In the genomic region with DNA sequence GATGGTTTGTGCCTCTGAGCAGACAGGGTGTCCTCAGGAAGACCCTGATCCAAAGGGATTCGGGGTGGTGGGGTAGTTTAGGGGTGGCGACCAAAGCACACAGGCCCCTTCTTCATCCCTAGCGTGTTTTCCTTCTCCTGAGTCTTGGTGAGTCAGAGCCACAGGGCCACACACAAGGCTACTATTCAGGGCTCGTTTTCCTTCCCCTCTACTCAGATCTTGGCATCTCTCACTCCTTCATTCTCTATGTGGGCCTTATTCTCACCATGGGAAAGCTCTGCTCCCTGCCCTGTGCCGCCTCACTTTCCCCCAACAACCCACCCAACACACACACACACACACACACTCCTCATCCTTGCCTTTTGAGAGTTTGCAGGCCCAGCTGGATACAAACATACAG, we compare ENCODE assay signal across 9 cellular contexts. TPM values are rescaled to one million over a fixed set of nuclear protein-coding genes. Genes with fewer than 3 reads are reported as not detected.
A peak's percentile ranks its signal among the peaks of the same experiment; 100 is the strongest.
DNase-seq lines count a peak whose midpoint lies in the region; ATAC-seq and TF ChIP-seq lines count a peak whose summit lies in the region.
"Had no signal": no experiment of that assay in that cellular context is flagged by ENCODE, and none has a peak within 500 bp of the region (broad histone marks: within the 10 kb centered on the region; RNA-seq: fewer than 3 reads in every experiment).

No MANE protein-coding gene starts in this region.

- no peak overlapping the region for H2AFZ ChIP-seq in ACC112 (ENCODE audit: low read length, unreplicated experiment)
- H2AFZ ChIP-seq in osteoblast (ENCODE audit: low read length): no peak overlapping the region

- H3K4me3 ChIP-seq in ACC112 (ENCODE audit: low read depth, low read length) (no peak overlapping the region), Panc1 (ENCODE audit: low read depth in 2 of 2, low read length in 2 of 2) (no peak overlapping the region), osteoblast (ENCODE audit: insufficient read depth, low read length) (no peak overlapping the region)

- peak; percentile 49; the same call in 1 of the 2 replicates for ATAC-seq in Panc1
- ATAC-seq in esophagus mucosa: peak; percentile 19
- no peak for ATAC-seq in HG02763 (IDR thresholded peaks at IDR 0.05; ENCODE audit: unreplicated experiment)

- no peaks in the 10 kb centered on the region for H3K9me3 ChIP-seq in Panc1 (ENCODE audit: control insufficient read depth, insufficient read depth, low read depth, low read length)
- H3K9me3 ChIP-seq in osteoblast (ENCODE audit: low read depth, low read length): no peaks in the 10 kb centered on the region

- DNase-seq in Panc1 (ENCODE audit: low read depth, low spot score) (no peak), osteoblast (ENCODE audit: insufficient read length, low spot score, missing footprints) (peak; percentile 83), islet precursor cell (no peak)
- no peak for DNase-seq in activated naive CD4-positive, alpha-beta T cell treated with Interleukin-2 at 50 U/mL for 16 hours
- no peak for DNase-seq in effector CD4-positive, alpha-beta T cell
- DNase-seq: NCI-H2029 treated with DMSO at 0.1 percent for 48 hours had no signal

- CTCF ChIA-PET in Panc1 (lab: Charles Lee): no interaction called here

- H3K79me2 ChIP-seq in ACC112 (ENCODE audit: control insufficient read depth, insufficient read depth, low read length, unreplicated experiment) (no peaks in the 10 kb centered on the region), osteoblast (ENCODE audit: insufficient read depth, low read length) (no peaks in the 10 kb centered on the region)

- POLR2A ChIA-PET in Panc1 (lab: Charles Lee): no interaction called here

- BruUV-seq in Panc1 (replicated peaks; lab: Mats Ljungman, UMichigan): no TSS peak

- H3K4me1 ChIP-seq in ACC112 (ENCODE audit: control insufficient read depth, insufficient read depth, low read length, unreplicated experiment): peaks cover 39% of the 10 kb centered on the region
- H3K4me1 ChIP-seq in Panc1 (ENCODE audit: control insufficient read depth, insufficient read depth, low read length): no peaks in the 10 kb centered on the region; the same call in 1 of the 2 replicates
- peaks cover 32% of the 10 kb centered on the region for H3K4me1 ChIP-seq in osteoblast (ENCODE audit: insufficient read depth, low read length)

- H3K27ac ChIP-seq in ACC112 (ENCODE audit: low read depth, low read length) (peak overlapping the region; percentile 37), Panc1 (ENCODE audit: low read length) (no peak overlapping the region), osteoblast (ENCODE audit: low read depth, low read length) (peak overlapping the region; percentile 87)

- no peaks in the 10 kb centered on the region for H4K20me1 ChIP-seq in osteoblast (ENCODE audit: insufficient read depth, low read length)

- H3K36me3 ChIP-seq in ACC112 (ENCODE audit: insufficient read depth, low read length): no peaks in the 10 kb centered on the region
- no peaks in the 10 kb centered on the region for H3K36me3 ChIP-seq in Panc1 (ENCODE audit: control insufficient read depth, insufficient read depth, low read length)
- H3K36me3 ChIP-seq in osteoblast (ENCODE audit: insufficient read depth, low read length): no peaks in the 10 kb centered on the region

- H3K27me3 ChIP-seq in ACC112 (ENCODE audit: insufficient read depth, low read length) (no peaks in the 10 kb centered on the region), Panc1 (ENCODE audit: control insufficient read depth, insufficient read depth, low read length) (no peaks in the 10 kb centered on the region), osteoblast (ENCODE audit: insufficient read depth, low read length) (no peaks in the 10 kb centered on the region)

- intact Hi-C loops in Panc1 (cut with micrococcal nuclease; ENCODE audit: unreplicated experiment): no loop called here

- H3K4me2 ChIP-seq in osteoblast (ENCODE audit: insufficient read depth, low read length): peak overlapping the region; percentile 86

- in situ Hi-C loops in Panc1 (cut with HindIII; ENCODE audit: low pct_unique_long_range_greater_than_20kb, low sequenced_read_pairs): no loop called here

- no peak for TF ChIP-seq CTCF in Panc1 (IDR thresholded peaks at IDR 0.05)
- no peak for TF ChIP-seq CTCF in osteoblast (IDR thresholded peaks at IDR 0.05; ENCODE audit: extremely low read depth, low read depth, low read length)

RNA-seq across cellular contexts. Expression of a gene that starts 43.6 kb away (rescaled TPM):
- 1.6 TPM for total RNA-seq in Panc1 (2021; ENCODE audit: unreplicated experiment)
- 2.0 TPM for polyA plus RNA-seq in Panc1 (2012; ENCODE audit: insufficient read length)
- total RNA-seq in esophagus mucosa: 4.4 TPM
- total RNA-seq in osteoblast: 1.5 and 2.2 TPM in 2 replicates
